In the genomic region with DNA sequence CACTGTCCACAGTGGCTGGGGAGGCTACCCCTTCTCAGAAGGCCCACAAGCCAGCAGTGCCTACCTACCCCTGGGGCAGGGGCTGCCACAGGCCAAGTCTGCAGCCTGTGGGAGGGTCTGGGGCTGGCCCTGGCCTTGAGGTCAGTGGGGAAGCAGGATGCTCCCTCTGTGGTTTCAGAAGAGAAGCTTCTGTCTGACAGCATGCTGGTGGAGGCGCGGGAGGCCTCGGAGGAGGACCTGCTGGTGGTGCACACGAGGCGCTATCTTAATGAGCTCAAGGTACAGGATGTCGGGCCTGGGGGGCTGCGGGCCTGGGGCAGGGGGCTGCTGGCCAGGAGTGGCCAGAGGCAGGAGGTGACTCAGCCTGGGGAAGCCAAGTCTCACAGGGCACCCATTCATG, we compare ENCODE assay signal across 1 cellular context.
TF ChIP-seq lines count a peak whose summit lies in the region.

No MANE protein-coding gene starts in this region.

TF ChIP-seq in HepG2, 621 proteins besides CTCF, POLR2A, EP300 and RAD21 (continued from another document):
- TF ChIP-seq, protein P1, sequence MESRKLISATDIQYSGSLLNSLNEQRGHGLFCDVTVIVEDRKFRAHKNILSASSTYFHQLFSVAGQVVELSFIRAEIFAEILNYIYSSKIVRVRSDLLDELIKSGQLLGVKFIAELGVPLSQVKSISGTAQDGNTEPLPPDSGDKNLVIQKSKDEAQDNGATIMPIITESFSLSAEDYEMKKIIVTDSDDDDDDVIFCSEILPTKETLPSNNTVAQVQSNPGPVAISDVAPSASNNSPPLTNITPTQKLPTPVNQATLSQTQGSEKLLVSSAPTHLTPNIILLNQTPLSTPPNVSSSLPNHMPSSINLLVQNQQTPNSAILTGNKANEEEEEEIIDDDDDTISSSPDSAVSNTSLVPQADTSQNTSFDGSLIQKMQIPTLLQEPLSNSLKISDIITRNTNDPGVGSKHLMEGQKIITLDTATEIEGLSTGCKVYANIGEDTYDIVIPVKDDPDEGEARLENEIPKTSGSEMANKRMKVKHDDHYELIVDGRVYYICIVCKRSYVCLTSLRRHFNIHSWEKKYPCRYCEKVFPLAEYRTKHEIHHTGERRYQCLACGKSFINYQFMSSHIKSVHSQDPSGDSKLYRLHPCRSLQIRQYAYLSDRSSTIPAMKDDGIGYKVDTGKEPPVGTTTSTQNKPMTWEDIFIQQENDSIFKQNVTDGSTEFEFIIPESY (CRISPR knock-in tag; IDR thresholded peaks at IDR 0.05): peak; percentile 76; the same call in 1 of the 2 replicates
- TF ChIP-seq ZNF124 (CRISPR knock-in tag; IDR thresholded peaks at IDR 0.05) (no peak), NR2F2 (IDR thresholded peaks at IDR 0.05; ENCODE audit: borderline replicate concordance, low read depth) (no peak)
TF ChIP-seq in HepG2: peak in this region for 2.
